ENCODE assay signal across 1 cellular context in the genomic region with DNA sequence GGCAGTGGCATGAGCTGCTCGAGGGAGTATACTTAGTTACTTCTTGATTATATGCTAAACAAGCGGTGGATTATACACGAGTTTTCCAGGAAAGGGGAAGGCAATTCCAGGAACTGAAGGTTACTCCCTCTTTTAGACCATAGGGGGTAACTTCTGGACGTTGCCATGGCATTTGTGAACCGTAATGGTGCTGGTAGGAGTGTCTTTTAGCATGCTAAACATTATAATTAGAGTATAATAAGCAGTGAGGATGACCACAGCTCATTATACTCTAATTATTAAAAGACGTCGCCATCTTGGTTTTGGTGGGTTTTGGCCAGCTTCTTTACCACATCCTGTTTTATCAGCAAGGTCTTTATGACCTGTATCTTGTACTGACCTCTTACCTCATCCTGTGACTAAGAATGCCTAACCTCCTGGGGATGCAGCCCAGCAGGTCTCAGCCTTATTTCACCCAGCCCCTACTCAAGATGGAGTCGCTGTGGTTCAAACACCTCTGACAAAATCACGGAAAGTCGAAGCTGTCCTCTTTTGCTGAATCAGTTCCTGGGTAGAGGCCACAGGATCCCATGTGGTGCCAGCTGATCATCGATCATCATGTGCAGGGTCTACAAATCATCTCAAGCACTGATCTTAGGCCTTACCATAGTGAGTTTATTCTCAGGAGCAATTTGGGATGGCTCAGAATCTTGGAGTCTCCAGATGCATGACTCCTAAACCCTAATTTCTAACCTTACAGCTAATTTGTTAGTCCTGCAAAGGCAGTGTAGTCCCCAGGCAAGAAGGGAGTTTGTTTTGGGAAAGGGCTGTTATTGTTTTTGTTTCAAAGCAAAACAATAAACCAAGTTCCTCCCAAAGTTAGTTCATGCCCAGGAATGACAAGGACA.
TF ChIP-seq lines count a peak whose summit lies in the region.

No MANE protein-coding gene starts in this region.

TF ChIP-seq in K562, 482 proteins besides CTCF, POLR2A, EP300 and RAD21 (continued from another document and continues in another):
- TF ChIP-seq, protein P1, sequence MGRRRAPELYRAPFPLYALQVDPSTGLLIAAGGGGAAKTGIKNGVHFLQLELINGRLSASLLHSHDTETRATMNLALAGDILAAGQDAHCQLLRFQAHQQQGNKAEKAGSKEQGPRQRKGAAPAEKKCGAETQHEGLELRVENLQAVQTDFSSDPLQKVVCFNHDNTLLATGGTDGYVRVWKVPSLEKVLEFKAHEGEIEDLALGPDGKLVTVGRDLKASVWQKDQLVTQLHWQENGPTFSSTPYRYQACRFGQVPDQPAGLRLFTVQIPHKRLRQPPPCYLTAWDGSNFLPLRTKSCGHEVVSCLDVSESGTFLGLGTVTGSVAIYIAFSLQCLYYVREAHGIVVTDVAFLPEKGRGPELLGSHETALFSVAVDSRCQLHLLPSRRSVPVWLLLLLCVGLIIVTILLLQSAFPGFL (CRISPR knock-in tag; IDR thresholded peaks at IDR 0.05), result no peak
- TF ChIP-seq KLF6 (CRISPR knock-in tag; IDR thresholded peaks at IDR 0.05; ENCODE audit: borderline replicate concordance) (peak; percentile 98), ZNF436 (CRISPR knock-in tag; IDR thresholded peaks at IDR 0.05) (no peak), ZC3H11A (IDR thresholded peaks at IDR 0.05; ENCODE audit: low read depth, low read length) (no peak), ZNF586 (CRISPR knock-in tag; conservative IDR thresholded peaks at IDR 0.05) (no peak), ZNF212 (CRISPR knock-in tag; IDR thresholded peaks at IDR 0.05) (peak; percentile 91), NELFE (IDR thresholded peaks at IDR 0.05; ENCODE audit: insufficient read depth, insufficient read length) (no peak), SAFB2 (IDR thresholded peaks at IDR 0.05; ENCODE audit: borderline replicate concordance, low read depth, low read length, severe bottlenecking) (no peak), ZNF274 (IDR thresholded peaks at IDR 0.05; ENCODE audit: borderline replicate concordance, low read depth, low read length) (no peak), ZFP1 (CRISPR knock-in tag; IDR thresholded peaks at IDR 0.05) (peak; percentile 23; the same call in 1 of the 2 replicates), LEF1 (IDR thresholded peaks at IDR 0.05) (no peak), SRSF9 (IDR thresholded peaks at IDR 0.05; ENCODE audit: borderline replicate concordance, low read depth, low read length) (no peak), CBX3 (IDR thresholded peaks at IDR 0.05; ENCODE audit: borderline replicate concordance in 1 of 2, low read length in 2 of 2) (no peak), MED1 (CRISPR knock-in tag; IDR thresholded peaks at IDR 0.05; ENCODE audit: borderline replicate concordance) (no peak), NFRKB (IDR thresholded peaks at IDR 0.05; ENCODE audit: low read depth) (no peak), LARP7 (IDR thresholded peaks at IDR 0.05) (no peak), ELF4 (CRISPR knock-in tag; IDR thresholded peaks at IDR 0.05) (peak; percentile 73; the same call in 1 of the 2 replicates), SREBF1 (IDR thresholded peaks at IDR 0.05; ENCODE audit: borderline replicate concordance, low read depth, low read length) (no peak), FUS (optimal IDR thresholded peaks at IDR 0.05; ENCODE audit: low read depth, low read length) (no peak), RHOXF2B (CRISPR knock-in tag; conservative IDR thresholded peaks at IDR 0.05) (0 out of 2 replicates have a peak, but pooled peaks have one; percentile 81), FOXJ2 (tag; IDR thresholded peaks at IDR 0.05) (no peak), ZNF197 (CRISPR knock-in tag; IDR thresholded peaks at IDR 0.05; ENCODE audit: low read depth) (peak; percentile 97), EHMT2 (IDR thresholded peaks at IDR 0.05) (no peak), ZNF445 (CRISPR knock-in tag; IDR thresholded peaks at IDR 0.05; ENCODE audit: low read depth) (0 out of 2 replicates have a peak, but pooled peaks have one; percentile 43), SUPT5H (IDR thresholded peaks at IDR 0.05) (no peak), MCM5 (IDR thresholded peaks at IDR 0.05; ENCODE audit: low read depth) (no peak), KLF13 (tag; IDR thresholded peaks at IDR 0.05; ENCODE audit: borderline replicate concordance, low read depth) (peak; percentile 72; the same call in 1 of the 2 replicates), ZNF165 (CRISPR knock-in tag; IDR thresholded peaks at IDR 0.05; ENCODE audit: borderline replicate concordance) (peak; percentile 92; the same call in 1 of the 2 replicates), DIDO1 (tag; IDR thresholded peaks at IDR 0.05; ENCODE audit: low read depth) (peak; percentile 87), ADNP (tag; IDR thresholded peaks at IDR 0.05) (no peak), KLF16 (IDR thresholded peaks at IDR 0.05) (no peak), ZNF146 (CRISPR knock-in tag; IDR thresholded peaks at IDR 0.05; ENCODE audit: unreplicated experiment) (no peak), RBM34 (IDR thresholded peaks at IDR 0.05; ENCODE audit: borderline replicate concordance, insufficient read depth, low read length) (no peak), SIRT6 (IDR thresholded peaks at IDR 0.05; ENCODE audit: low read depth, low read length) (no peak), PHF8 (IDR thresholded peaks at IDR 0.05; ENCODE audit: borderline replicate concordance, low read length) (no peak), ZNF77 (CRISPR knock-in tag; IDR thresholded peaks at IDR 0.05) (no peak), PURB (CRISPR knock-in tag; IDR thresholded peaks at IDR 0.05; ENCODE audit: low read depth) (no peak)
- TF ChIP-seq, protein P2, sequence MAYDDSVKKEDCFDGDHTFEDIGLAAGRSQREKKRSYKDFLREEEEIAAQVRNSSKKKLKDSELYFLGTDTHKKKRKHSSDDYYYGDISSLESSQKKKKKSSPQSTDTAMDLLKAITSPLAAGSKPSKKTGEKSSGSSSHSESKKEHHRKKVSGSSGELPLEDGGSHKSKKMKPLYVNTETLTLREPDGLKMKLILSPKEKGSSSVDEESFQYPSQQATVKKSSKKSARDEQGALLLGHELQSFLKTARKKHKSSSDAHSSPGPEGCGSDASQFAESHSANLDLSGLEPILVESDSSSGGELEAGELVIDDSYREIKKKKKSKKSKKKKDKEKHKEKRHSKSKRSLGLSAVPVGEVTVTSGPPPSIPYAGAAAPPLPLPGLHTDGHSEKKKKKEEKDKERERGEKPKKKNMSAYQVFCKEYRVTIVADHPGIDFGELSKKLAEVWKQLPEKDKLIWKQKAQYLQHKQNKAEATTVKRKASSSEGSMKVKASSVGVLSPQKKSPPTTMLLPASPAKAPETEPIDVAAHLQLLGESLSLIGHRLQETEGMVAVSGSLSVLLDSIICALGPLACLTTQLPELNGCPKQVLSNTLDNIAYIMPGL (CRISPR knock-in tag; IDR thresholded peaks at IDR 0.05), result no peak
- TF ChIP-seq, protein P3, sequence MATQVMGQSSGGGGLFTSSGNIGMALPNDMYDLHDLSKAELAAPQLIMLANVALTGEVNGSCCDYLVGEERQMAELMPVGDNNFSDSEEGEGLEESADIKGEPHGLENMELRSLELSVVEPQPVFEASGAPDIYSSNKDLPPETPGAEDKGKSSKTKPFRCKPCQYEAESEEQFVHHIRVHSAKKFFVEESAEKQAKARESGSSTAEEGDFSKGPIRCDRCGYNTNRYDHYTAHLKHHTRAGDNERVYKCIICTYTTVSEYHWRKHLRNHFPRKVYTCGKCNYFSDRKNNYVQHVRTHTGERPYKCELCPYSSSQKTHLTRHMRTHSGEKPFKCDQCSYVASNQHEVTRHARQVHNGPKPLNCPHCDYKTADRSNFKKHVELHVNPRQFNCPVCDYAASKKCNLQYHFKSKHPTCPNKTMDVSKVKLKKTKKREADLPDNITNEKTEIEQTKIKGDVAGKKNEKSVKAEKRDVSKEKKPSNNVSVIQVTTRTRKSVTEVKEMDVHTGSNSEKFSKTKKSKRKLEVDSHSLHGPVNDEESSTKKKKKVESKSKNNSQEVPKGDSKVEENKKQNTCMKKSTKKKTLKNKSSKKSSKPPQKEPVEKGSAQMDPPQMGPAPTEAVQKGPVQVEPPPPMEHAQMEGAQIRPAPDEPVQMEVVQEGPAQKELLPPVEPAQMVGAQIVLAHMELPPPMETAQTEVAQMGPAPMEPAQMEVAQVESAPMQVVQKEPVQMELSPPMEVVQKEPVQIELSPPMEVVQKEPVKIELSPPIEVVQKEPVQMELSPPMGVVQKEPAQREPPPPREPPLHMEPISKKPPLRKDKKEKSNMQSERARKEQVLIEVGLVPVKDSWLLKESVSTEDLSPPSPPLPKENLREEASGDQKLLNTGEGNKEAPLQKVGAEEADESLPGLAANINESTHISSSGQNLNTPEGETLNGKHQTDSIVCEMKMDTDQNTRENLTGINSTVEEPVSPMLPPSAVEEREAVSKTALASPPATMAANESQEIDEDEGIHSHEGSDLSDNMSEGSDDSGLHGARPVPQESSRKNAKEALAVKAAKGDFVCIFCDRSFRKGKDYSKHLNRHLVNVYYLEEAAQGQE (CRISPR knock-in tag; IDR thresholded peaks at IDR 0.05; ENCODE audit: low read depth), result peak; percentile 86
- TF ChIP-seq, protein P4, sequence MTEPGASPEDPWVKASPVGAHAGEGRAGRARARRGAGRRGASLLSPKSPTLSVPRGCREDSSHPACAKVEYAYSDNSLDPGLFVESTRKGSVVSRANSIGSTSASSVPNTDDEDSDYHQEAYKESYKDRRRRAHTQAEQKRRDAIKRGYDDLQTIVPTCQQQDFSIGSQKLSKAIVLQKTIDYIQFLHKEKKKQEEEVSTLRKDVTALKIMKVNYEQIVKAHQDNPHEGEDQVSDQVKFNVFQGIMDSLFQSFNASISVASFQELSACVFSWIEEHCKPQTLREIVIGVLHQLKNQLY (CRISPR knock-in tag; conservative IDR thresholded peaks at IDR 0.05), result no peak; a peak in 1 of 4 replicates
- TF ChIP-seq, protein P5, sequence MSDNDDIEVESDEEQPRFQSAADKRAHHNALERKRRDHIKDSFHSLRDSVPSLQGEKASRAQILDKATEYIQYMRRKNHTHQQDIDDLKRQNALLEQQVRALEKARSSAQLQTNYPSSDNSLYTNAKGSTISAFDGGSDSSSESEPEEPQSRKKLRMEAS (CRISPR knock-in tag; IDR thresholded peaks at IDR 0.05), result no peak
- TF ChIP-seq, protein P6, sequence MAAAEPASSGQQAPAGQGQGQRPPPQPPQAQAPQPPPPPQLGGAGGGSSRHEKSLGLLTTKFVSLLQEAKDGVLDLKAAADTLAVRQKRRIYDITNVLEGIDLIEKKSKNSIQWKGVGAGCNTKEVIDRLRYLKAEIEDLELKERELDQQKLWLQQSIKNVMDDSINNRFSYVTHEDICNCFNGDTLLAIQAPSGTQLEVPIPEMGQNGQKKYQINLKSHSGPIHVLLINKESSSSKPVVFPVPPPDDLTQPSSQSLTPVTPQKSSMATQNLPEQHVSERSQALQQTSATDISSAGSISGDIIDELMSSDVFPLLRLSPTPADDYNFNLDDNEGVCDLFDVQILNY (CRISPR knock-in tag; IDR thresholded peaks at IDR 0.05), result no peak
- TF ChIP-seq, protein P7, sequence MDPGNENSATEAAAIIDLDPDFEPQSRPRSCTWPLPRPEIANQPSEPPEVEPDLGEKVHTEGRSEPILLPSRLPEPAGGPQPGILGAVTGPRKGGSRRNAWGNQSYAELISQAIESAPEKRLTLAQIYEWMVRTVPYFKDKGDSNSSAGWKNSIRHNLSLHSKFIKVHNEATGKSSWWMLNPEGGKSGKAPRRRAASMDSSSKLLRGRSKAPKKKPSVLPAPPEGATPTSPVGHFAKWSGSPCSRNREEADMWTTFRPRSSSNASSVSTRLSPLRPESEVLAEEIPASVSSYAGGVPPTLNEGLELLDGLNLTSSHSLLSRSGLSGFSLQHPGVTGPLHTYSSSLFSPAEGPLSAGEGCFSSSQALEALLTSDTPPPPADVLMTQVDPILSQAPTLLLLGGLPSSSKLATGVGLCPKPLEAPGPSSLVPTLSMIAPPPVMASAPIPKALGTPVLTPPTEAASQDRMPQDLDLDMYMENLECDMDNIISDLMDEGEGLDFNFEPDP (CRISPR knock-in tag; IDR thresholded peaks at IDR 0.05), result peak; percentile 90
- TF ChIP-seq, protein P8, sequence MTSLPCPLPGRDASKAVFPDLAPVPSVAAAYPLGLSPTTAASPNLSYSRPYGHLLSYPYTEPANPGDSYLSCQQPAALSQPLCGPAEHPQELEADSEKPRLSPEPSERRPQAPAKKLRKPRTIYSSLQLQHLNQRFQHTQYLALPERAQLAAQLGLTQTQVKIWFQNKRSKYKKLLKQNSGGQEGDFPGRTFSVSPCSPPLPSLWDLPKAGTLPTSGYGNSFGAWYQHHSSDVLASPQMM (CRISPR knock-in tag; IDR thresholded peaks at IDR 0.05), result no peak
- TF ChIP-seq, protein P9, sequence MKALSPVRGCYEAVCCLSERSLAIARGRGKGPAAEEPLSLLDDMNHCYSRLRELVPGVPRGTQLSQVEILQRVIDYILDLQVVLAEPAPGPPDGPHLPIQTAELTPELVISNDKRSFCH (CRISPR knock-in tag; IDR thresholded peaks at IDR 0.05), result no peak
- TF ChIP-seq, protein P9 (tag; IDR thresholded peaks at IDR 0.05), result peak; percentile 99
- TF ChIP-seq, protein P10, sequence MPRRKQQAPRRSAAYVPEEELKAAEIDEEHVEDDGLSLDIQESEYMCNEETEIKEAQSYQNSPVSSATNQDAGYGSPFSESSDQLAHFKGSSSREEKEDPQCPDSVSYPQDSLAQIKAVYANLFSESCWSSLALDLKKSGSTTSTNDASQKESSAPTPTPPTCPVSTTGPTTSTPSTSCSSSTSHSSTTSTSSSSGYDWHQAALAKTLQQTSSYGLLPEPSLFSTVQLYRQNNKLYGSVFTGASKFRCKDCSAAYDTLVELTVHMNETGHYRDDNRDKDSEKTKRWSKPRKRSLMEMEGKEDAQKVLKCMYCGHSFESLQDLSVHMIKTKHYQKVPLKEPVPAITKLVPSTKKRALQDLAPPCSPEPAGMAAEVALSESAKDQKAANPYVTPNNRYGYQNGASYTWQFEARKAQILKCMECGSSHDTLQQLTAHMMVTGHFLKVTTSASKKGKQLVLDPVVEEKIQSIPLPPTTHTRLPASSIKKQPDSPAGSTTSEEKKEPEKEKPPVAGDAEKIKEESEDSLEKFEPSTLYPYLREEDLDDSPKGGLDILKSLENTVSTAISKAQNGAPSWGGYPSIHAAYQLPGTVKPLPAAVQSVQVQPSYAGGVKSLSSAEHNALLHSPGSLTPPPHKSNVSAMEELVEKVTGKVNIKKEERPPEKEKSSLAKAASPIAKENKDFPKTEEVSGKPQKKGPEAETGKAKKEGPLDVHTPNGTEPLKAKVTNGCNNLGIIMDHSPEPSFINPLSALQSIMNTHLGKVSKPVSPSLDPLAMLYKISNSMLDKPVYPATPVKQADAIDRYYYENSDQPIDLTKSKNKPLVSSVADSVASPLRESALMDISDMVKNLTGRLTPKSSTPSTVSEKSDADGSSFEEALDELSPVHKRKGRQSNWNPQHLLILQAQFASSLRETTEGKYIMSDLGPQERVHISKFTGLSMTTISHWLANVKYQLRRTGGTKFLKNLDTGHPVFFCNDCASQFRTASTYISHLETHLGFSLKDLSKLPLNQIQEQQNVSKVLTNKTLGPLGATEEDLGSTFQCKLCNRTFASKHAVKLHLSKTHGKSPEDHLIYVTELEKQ (CRISPR knock-in tag; IDR thresholded peaks at IDR 0.05), result peak; percentile 94
- TF ChIP-seq, protein P11, sequence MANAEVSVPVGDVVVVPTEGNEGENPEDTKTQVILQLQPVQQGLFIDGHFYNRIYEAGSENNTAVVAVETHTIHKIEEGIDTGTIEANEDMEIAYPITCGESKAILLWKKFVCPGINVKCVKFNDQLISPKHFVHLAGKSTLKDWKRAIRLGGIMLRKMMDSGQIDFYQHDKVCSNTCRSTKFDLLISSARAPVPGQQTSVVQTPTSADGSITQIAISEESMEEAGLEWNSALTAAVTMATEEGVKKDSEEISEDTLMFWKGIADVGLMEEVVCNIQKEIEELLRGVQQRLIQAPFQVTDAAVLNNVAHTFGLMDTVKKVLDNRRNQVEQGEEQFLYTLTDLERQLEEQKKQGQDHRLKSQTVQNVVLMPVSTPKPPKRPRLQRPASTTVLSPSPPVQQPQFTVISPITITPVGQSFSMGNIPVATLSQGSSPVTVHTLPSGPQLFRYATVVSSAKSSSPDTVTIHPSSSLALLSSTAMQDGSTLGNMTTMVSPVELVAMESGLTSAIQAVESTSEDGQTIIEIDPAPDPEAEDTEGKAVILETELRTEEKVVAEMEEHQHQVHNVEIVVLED (CRISPR knock-in tag; IDR thresholded peaks at IDR 0.05), result peak; percentile 67
